13 cellular contexts compared by ENCODE assay signal in genomic region chr7:134602921-134603394, GRCh38. TPM values are rescaled to one million over a fixed set of nuclear protein-coding genes. Genes with fewer than 3 reads are reported as not detected.
DNase-seq lines count a peak whose midpoint lies in the region; ATAC-seq and TF ChIP-seq lines count a peak whose summit lies in the region.
"Had no signal": no experiment of that assay in that cellular context is flagged by ENCODE, and none has a peak within 500 bp of the region (broad histone marks: within the 10 kb centered on the region; RNA-seq: fewer than 3 reads in every experiment).

No MANE protein-coding gene starts in this region.

- ATAC-seq in sciatic nerve: peak; percentile 37

- DNase-seq in GF-D8 (lab: John Stamatoyannopoulos, UW) (peak; percentile 78), SIG-M5 (lab: John Stamatoyannopoulos, UW) (peak; percentile 73), fibroblast of villous mesenchyme (ENCODE audit: low read depth) (peak; percentile 85), sciatic nerve (ENCODE audit: low spot score) (no peak), DMS53 treated with DMSO at 0.1 percent for 48 hours (lab: John Stamatoyannopoulos, UW; ENCODE audit: unreplicated experiment) (no peak), DMS79 (lab: John Stamatoyannopoulos, UW) (no peak), NCI-H1092 treated with DMSO at 0.1 percent for 48 hours (lab: John Stamatoyannopoulos, UW) (no peak), hepatic stellate cell (ENCODE audit: low spot score) (no peak)
- DNase-seq: activated naive CD4-positive, alpha-beta T cell treated with Interleukin-2 at 50 U/mL for 16 hours; NCI-H2081; occipital lobe; T1000 had no signal

- H3K4me3 ChIP-seq in fibroblast of villous mesenchyme (ENCODE audit: low read depth, low read length): peak overlapping the region; percentile 26

- TF ChIP-seq CTCF in fibroblast of villous mesenchyme (IDR thresholded peaks at IDR 0.05; ENCODE audit: insufficient read depth, low read depth, low read length): no peak

- intact Hi-C loops in sciatic nerve (cut with DNase I): no loop called here

RNA-seq across cellular contexts. Expression of gene BPGM, which starts 43.7 kb away (rescaled TPM):
- total RNA-seq in fibroblast of villous mesenchyme (35.8 and 59.2 TPM in 2 replicates), sciatic nerve (28.2 TPM)

RNA-seq across cellular contexts. Expression of gene AKR1B15, which starts 54.0 kb away (rescaled TPM):
- total RNA-seq in fibroblast of villous mesenchyme: not detected in 2 replicates
- total RNA-seq in sciatic nerve: 1.3 TPM
- total RNA-seq: glomerular endothelial cell, occipital lobe had no signal

Comparison
In these comparisons a context has a peak if more than half of its experiments do, and no peak if none do; other contexts are left out.
1. DNase-seq: peak in GF-D8 (single experiment), SIG-M5 (single experiment) and fibroblast of villous mesenchyme (single experiment); none in sciatic nerve (single experiment), DMS53 treated with DMSO at 0.1 percent for 48 hours (single experiment), DMS79 (single experiment), NCI-H1092 treated with DMSO at 0.1 percent for 48 hours (single experiment) and hepatic stellate cell (single experiment).